ENCODE assay signal across 17 cellular contexts in the genomic region with DNA sequence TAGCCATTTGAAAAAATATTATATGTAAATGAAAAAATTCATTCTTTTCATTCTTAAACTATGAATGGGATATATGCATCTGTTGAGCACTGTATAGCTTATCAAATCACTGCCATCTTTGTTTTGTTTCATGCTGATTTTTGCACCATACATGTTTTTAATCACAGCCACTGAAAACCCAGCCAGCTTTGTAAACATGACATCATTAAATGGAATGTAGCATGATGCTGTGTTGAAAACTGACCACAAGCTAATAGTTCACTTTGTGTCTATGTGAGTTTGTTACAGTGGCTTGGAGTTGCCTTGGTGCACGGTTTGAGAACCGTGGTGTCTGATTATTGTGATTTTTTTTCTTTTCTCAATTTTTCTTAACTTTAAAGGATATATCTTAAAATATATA.
DNase-seq lines count a peak whose midpoint lies in the region; FAIRE-seq and TF ChIP-seq lines count a peak whose summit lies in the region.
"Had no signal": no experiment of that assay in that cellular context is flagged by ENCODE, and none has a peak within 500 bp of the region (broad histone marks: within the 10 kb centered on the region; RNA-seq: fewer than 3 reads in every experiment).

No MANE protein-coding gene starts in this region.

- H3K4me3 ChIP-seq in epithelial cell of esophagus (ENCODE audit: low read length) = no peak overlapping the region
- no peak overlapping the region for H3K4me3 ChIP-seq in coronary artery
- H3K4me3 ChIP-seq: Peyer's patch, spleen had no signal

- in situ Hi-C loops in Caki2 (cut with HindIII; ENCODE audit: low pct_unique_long_range_greater_than_20kb, low sequenced_read_pairs) = no loop called here

- H3K27ac ChIP-seq in coronary artery = peak overlapping the region in 1 of 2 donors; percentile 28
- H3K27ac ChIP-seq: Peyer's patch, spleen had no signal

- peak; percentile 32 for FAIRE-seq in RCC 7860 (lab: Jason Lieb, UNC)
- FAIRE-seq: endothelial cell of umbilical vein, islet of Langerhans had no signal

- DNase-seq in Caki2 (ENCODE audit: low read depth) (peak; percentile 12), RCC 7860 (ENCODE audit: low spot score) (peak; percentile 38), epithelial cell of esophagus (ENCODE audit: low read depth) (peak; percentile 71), non-pigmented ciliary epithelial cell (ENCODE audit: low read depth) (peak; percentile 79), coronary artery (ENCODE audit: low spot score) (no peak)
- DNase-seq in activated CD8-positive, alpha-beta memory T cell treated with anti-CD3 and anti-CD28 coated beads for 24 hours = no peak
- DNase-seq in activated CD4-positive, CD25-positive, alpha-beta regulatory T cell (lab: John Stamatoyannopoulos, UW) = no peak
- no peak for DNase-seq in effector CD8-positive, alpha-beta T cell (lab: John Stamatoyannopoulos, UW)
- DNase-seq: activated CD8-positive, alpha-beta memory T cell treated with anti-CD3 and anti-CD28 coated beads, Interleukin-2, amount 50 U/mL, for 48 hours; activated naive CD8-positive, alpha-beta T cell treated with anti-CD3 and anti-CD28 coated beads, Interleukin-2, amount 50 U/mL, for 24 hours; CD8-positive, alpha-beta T cell; Kasumi-1; NCI-H2171; Peyer's patch; spleen had no signal

- TF ChIP-seq CTCF in epithelial cell of esophagus (IDR thresholded peaks at IDR 0.05; ENCODE audit: insufficient read depth, low read depth, low read length, missing control alignments) = no peak
- TF ChIP-seq CTCF in coronary artery (IDR thresholded peaks at IDR 0.05) = no peak

Comparison
In these comparisons a context has a peak if more than half of its experiments do, and no peak if none do; other contexts are left out.
1. DNase-seq: peak in Caki2 (single experiment), RCC 7860 (single experiment), epithelial cell of esophagus (single experiment) and non-pigmented ciliary epithelial cell (single experiment); none in activated CD8-positive, alpha-beta memory T cell treated with anti-CD3 and anti-CD28 coated beads for 24 hours (single experiment), coronary artery (single experiment), activated CD4-positive, CD25-positive, alpha-beta regulatory T cell (0 of 4) and effector CD8-positive, alpha-beta T cell (single experiment).